In the genomic region with DNA sequence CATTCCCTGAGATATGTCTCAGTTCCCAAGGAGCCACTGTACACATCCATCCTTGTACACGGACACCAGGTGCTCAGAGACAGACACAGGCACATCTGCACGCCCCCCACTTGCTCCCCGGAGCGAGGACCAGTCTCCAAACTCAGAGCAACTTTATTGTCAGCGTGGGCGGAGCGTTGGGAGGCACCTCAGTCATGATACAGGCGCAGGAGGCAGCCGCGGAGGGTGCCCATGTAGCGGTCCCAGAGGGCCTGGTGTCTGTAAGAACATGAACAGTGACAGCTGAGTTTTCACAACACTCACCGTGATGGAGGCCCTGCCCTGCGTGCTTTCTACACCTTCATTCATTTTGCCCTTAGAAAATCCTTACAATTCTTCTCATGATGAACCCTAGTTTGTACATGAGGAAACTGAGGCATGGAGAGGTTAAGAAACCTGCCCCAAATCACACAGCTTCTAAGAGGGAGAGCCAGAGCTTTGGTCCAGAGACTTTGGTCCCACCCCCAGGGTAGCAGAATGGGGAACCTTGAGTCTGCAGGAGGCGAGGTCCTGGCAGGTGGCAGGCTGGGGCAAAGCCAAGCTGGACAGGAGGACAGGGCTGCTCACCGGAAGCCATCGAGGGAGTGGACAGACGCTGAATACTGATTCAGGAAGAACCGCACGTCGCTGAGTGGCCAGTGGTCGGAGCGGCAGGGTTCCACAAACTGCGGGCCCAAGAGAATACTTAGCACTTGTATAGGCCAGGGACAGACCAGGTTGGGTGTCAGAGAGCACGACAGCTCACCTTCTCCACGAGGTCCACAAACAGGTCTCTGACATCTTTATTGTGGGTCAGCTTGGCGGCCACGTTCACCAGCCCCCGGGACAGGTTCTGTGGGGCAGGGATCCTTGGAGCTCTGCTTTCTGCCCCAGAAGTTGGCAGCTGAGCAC, we compare ENCODE assay signal across 10 cellular contexts. TPM values are rescaled to one million over a fixed set of nuclear protein-coding genes. Genes with fewer than 3 reads are reported as not detected.
DNase-seq lines count a peak whose midpoint lies in the region; ATAC-seq, FAIRE-seq and TF ChIP-seq lines count a peak whose summit lies in the region.
"Had no signal": no experiment of that assay in that cellular context is flagged by ENCODE, and none has a peak within 500 bp of the region (broad histone marks: within the 10 kb centered on the region; RNA-seq: fewer than 3 reads in every experiment).

No MANE protein-coding gene starts in this region.

- H3K9me3 Mint-ChIP-seq in activated naive CD4-positive, alpha-beta T cell treated with anti-CD3 and anti-CD28 coated beads, Interleukin-2, amount 10 ng/mL, durations not matched to agents 7 days and 5 days, result no peaks in the 10 kb centered on the region
- no peaks in the 10 kb centered on the region for H3K9me3 Mint-ChIP-seq in activated CD8-positive, alpha-beta T cell treated with anti-CD3 and anti-CD28 coated beads for 36 hours

- H3K27ac ChIP-seq in substantia nigra (ENCODE audit: low read depth, low read length, poor library complexity, severe bottlenecking) (peak overlapping the region; percentile 51), coronary artery (no peak overlapping the region)

- intact Hi-C loops in activated CD8-positive, alpha-beta T cell treated with anti-CD3 and anti-CD28 coated beads for 36 hours (cut with micrococcal nuclease), result no loop called here

- H3K27me3 Mint-ChIP-seq in activated naive CD4-positive, alpha-beta T cell treated with anti-CD3 and anti-CD28 coated beads, Interleukin-2, amount 10 ng/mL, durations not matched to agents 7 days and 5 days, result no peaks in the 10 kb centered on the region
- no peaks in the 10 kb centered on the region for H3K27me3 Mint-ChIP-seq in activated CD8-positive, alpha-beta T cell treated with anti-CD3 and anti-CD28 coated beads for 36 hours

- no peak for ATAC-seq in activated CD8-positive, alpha-beta T cell treated with anti-CD3 and anti-CD28 coated beads for 36 hours
- no peak for ATAC-seq in left lobe of liver
- ATAC-seq in HG03025 (IDR thresholded peaks at IDR 0.05; ENCODE audit: low FRiP score, unreplicated experiment), result no peak

- peak overlapping the region; percentile 58 for H3K27ac Mint-ChIP-seq in activated naive CD4-positive, alpha-beta T cell treated with anti-CD3 and anti-CD28 coated beads, Interleukin-2, amount 10 ng/mL, durations not matched to agents 7 days and 5 days
- peak overlapping the region; percentile 77 for H3K27ac Mint-ChIP-seq in activated CD8-positive, alpha-beta T cell treated with anti-CD3 and anti-CD28 coated beads for 36 hours

- TF ChIP-seq CTCF in activated CD8-positive, alpha-beta T cell treated with anti-CD3 and anti-CD28 coated beads for 36 hours (IDR thresholded peaks at IDR 0.05), result no peak
- no peak for TF ChIP-seq CTCF in coronary artery (IDR thresholded peaks at IDR 0.05)

- no peak overlapping the region for H3K4me3 ChIP-seq in coronary artery
- H3K4me3 ChIP-seq: tibial nerve had no signal

- H3K4me3 Mint-ChIP-seq in activated naive CD4-positive, alpha-beta T cell treated with anti-CD3 and anti-CD28 coated beads, Interleukin-2, amount 10 ng/mL, durations not matched to agents 7 days and 5 days, result no peak overlapping the region
- H3K4me3 Mint-ChIP-seq in activated CD8-positive, alpha-beta T cell treated with anti-CD3 and anti-CD28 coated beads for 36 hours, result no peak overlapping the region

- peaks cover 71% of the 10 kb centered on the region for H3K4me1 Mint-ChIP-seq in activated naive CD4-positive, alpha-beta T cell treated with anti-CD3 and anti-CD28 coated beads, Interleukin-2, amount 10 ng/mL, durations not matched to agents 7 days and 5 days
- H3K4me1 Mint-ChIP-seq in activated CD8-positive, alpha-beta T cell treated with anti-CD3 and anti-CD28 coated beads for 36 hours (ENCODE audit: low read depth), result peaks cover 52% of the 10 kb centered on the region

- H3K36me3 Mint-ChIP-seq in activated naive CD4-positive, alpha-beta T cell treated with anti-CD3 and anti-CD28 coated beads, Interleukin-2, amount 10 ng/mL, durations not matched to agents 7 days and 5 days, result peaks cover 35% of the 10 kb centered on the region
- H3K36me3 Mint-ChIP-seq in activated CD8-positive, alpha-beta T cell treated with anti-CD3 and anti-CD28 coated beads for 36 hours (ENCODE audit: low read depth), result peaks cover 33% of the 10 kb centered on the region

- POLR2A ChIA-PET in activated CD8-positive, alpha-beta T cell treated with anti-CD3 and anti-CD28 coated beads for 36 hours (lab: Charles Lee), result interaction anchor here (0.6 to 28.1 kb wide), 9 partner anchors 7 to 185 kb away, joined by 3 to 560 read pairs (median 5); partner anchors contain the start of genes CFL1, EFEMP2, FOSL1 and KAT5

- CTCF ChIA-PET in activated naive CD4-positive, alpha-beta T cell treated with anti-CD3 and anti-CD28 coated beads, Interleukin-2, amount 10 ng/mL, durations not matched to agents 7 days and 5 days (lab: Charles Lee), result interaction anchor here (0.6 to 10.9 kb wide), 34 partner anchors 10 to 172 kb away, joined by 3 to 142 read pairs (median 6); partner anchors contain the start of genes C11orf68, CATSPER1, CFL1 and FOSL1
- CTCF ChIA-PET in activated CD8-positive, alpha-beta T cell treated with anti-CD3 and anti-CD28 coated beads for 36 hours (lab: Charles Lee), result interaction anchor here (0.6 to 10.5 kb wide), 55 partner anchors 7 to 277 kb away, joined by 3 to 283 read pairs (median 7); partner anchors contain the start of genes BANF1, C11orf68, CFL1 and CST6

- no peak for DNase-seq in activated naive CD4-positive, alpha-beta T cell treated with anti-CD3 and anti-CD28 coated beads, Interleukin-2, amount 10 ng/mL, durations not matched to agents 7 days and 5 days
- DNase-seq in activated naive CD4-positive, alpha-beta T cell treated with Interleukin-2 at 50 U/mL for 16 hours, result no peak
- no peak for DNase-seq in activated CD8-positive, alpha-beta T cell treated with anti-CD3 and anti-CD28 coated beads for 36 hours
- DNase-seq in left lobe of liver (ENCODE audit: low spot score) (peak; percentile 46), substantia nigra (lab: John Stamatoyannopoulos, UW) (no peak), coronary artery (ENCODE audit: low spot score) (no peak), urothelium cell line (ENCODE audit: low spot score) (no peak)

- no peak for FAIRE-seq in urothelium cell line (lab: Jason Lieb, UNC)

RNA-seq across cellular contexts. Expression of gene FIBP, which starts 4.2 kb away (rescaled TPM):
- 10 to 100 TPM; 78.8 to 79.9 TPM for total RNA-seq in activated CD8-positive, alpha-beta T cell treated with anti-CD3 and anti-CD28 coated beads for 36 hours
- total RNA-seq in left lobe of liver, result 20.3 TPM

RNA-seq across cellular contexts. Expression of gene CTSW, which starts 4.4 kb away (rescaled TPM):
- 100 to 1,000 TPM; 124 to 126 TPM for total RNA-seq in activated CD8-positive, alpha-beta T cell treated with anti-CD3 and anti-CD28 coated beads for 36 hours
- total RNA-seq in left lobe of liver, result 0.63 TPM
- total RNA-seq: dermis blood vessel endothelial cell had no signal

RNA-seq across cellular contexts. Expression of gene CCDC85B, which starts 6.4 kb away (rescaled TPM):
- 10 to 100 TPM; 68.8 to 72.4 TPM for total RNA-seq in activated CD8-positive, alpha-beta T cell treated with anti-CD3 and anti-CD28 coated beads for 36 hours
- 7.9 TPM for total RNA-seq in left lobe of liver

RNA-seq across cellular contexts. Expression of gene EFEMP2, which starts 11.5 kb away (rescaled TPM):
- total RNA-seq in activated CD8-positive, alpha-beta T cell treated with anti-CD3 and anti-CD28 coated beads for 36 hours, result 10 to 100 TPM; 17.1 to 18.0 TPM
- total RNA-seq in left lobe of liver, result 6.0 TPM

RNA-seq across cellular contexts. Expression of gene FOSL1, which starts 16.1 kb away (rescaled TPM):
- total RNA-seq in activated CD8-positive, alpha-beta T cell treated with anti-CD3 and anti-CD28 coated beads for 36 hours, result 10 to 100 TPM in 1 of 2 experiments, 1 to 10 TPM in 1; 9.9 to 10.2 TPM
- total RNA-seq in left lobe of liver, result 0.53 TPM

Comparison
In these comparisons a context has a peak if more than half of its experiments do, and no peak if none do; other contexts are left out.
1. RNA of gene CTSW, which starts 4.4 kb away (total RNA-seq): 124 to 126 TPM in activated CD8-positive, alpha-beta T cell treated with anti-CD3 and anti-CD28 coated beads for 36 hours; 0.63 TPM in left lobe of liver (single experiment); every median in the first group is over 10 times any median in the second.